Comparison of ENCODE assay signal across 1 cellular context in genomic region chr12:55969356-55969755, GRCh38.
TF ChIP-seq lines count a peak whose summit lies in the region.

No MANE protein-coding gene starts in this region.

TF ChIP-seq in HEK293, 187 proteins besides CTCF, POLR2A, EP300 and RAD21:
- TF ChIP-seq ZNF707 (tag by site-specific recombination; IDR thresholded peaks at IDR 0.05), result no peak
- 0 out of 2 replicates have a peak, but pooled peaks have one; percentile 19 for TF ChIP-seq ZNF366 (tag by site-specific recombination; conservative IDR thresholded peaks at IDR 0.05)
- TF ChIP-seq GFI1B (tag by site-specific recombination; IDR thresholded peaks at IDR 0.05), result no peak
- no peak for TF ChIP-seq ZNF621 (tag by site-specific recombination; IDR thresholded peaks at IDR 0.05)
TF ChIP-seq in HEK293: peak in this region for 1.
